In genomic region chr19:45170146-45171106, GRCh38 we compare ENCODE assay signal across 13 cellular contexts. TPM values are rescaled to one million over a fixed set of nuclear protein-coding genes. Genes with fewer than 3 reads are reported as not detected.
A peak's percentile ranks its signal among the peaks of the same experiment; 100 is the strongest.
DNase-seq lines count a peak whose midpoint lies in the region; ATAC-seq and TF ChIP-seq lines count a peak whose summit lies in the region.
"Had no signal": no experiment of that assay in that cellular context is flagged by ENCODE, and none has a peak within 500 bp of the region (broad histone marks: within the 10 kb centered on the region; RNA-seq: fewer than 3 reads in every experiment).

No MANE protein-coding gene starts in this region.

- intact Hi-C loops in heart right ventricle (cut with DNase I): loop anchor here in 1 of 10 donors (10.0 kb wide), 1 partner anchor 276 kb away; the partner anchor contains the start of gene TOMM40

- H3K27ac Mint-ChIP-seq in activated CD4-positive, alpha-beta memory T cell treated with anti-CD3 and anti-CD28 coated beads, Interleukin-2, amount 10 ng/mL, durations not matched to agents 7 days and 5 days: peak overlapping the region; percentile 99
- H3K27ac Mint-ChIP-seq: memory B cell had no signal

- TF ChIP-seq EP300 in upper lobe of left lung (IDR thresholded peaks at IDR 0.05): no peak

- POLR2A ChIA-PET in activated CD4-positive, alpha-beta memory T cell treated with anti-CD3 and anti-CD28 coated beads, Interleukin-2, amount 10 ng/mL, durations not matched to agents 7 days and 5 days (lab: Charles Lee): interaction anchor here (1.2 to 2.0 kb wide), 7 partner anchors 8 to 132 kb away, joined by 3 to 10 read pairs (median 6); partner anchors contain the start of genes BLOC1S3, CLASRP and TRAPPC6A

- H3K9me3 ChIP-seq in heart right ventricle (no peaks in the 10 kb centered on the region), right atrium auricular region (no peaks in the 10 kb centered on the region), hepatocyte (ENCODE audit: low read depth) (no peaks in the 10 kb centered on the region), upper lobe of left lung (no peaks in the 10 kb centered on the region)

- H2AFZ ChIP-seq in hepatocyte: no peak overlapping the region

- H3K4me3 Mint-ChIP-seq in activated CD4-positive, alpha-beta memory T cell treated with anti-CD3 and anti-CD28 coated beads, Interleukin-2, amount 10 ng/mL, durations not matched to agents 7 days and 5 days: peak overlapping the region; percentile 67
- H3K4me3 Mint-ChIP-seq: memory B cell had no signal

- no peaks in the 10 kb centered on the region for H3K9me3 Mint-ChIP-seq in activated CD4-positive, alpha-beta memory T cell treated with anti-CD3 and anti-CD28 coated beads, Interleukin-2, amount 10 ng/mL, durations not matched to agents 7 days and 5 days
- H3K9me3 Mint-ChIP-seq: memory B cell had no signal

- peaks cover 61% of the 10 kb centered on the region for H3K4me1 Mint-ChIP-seq in activated CD4-positive, alpha-beta memory T cell treated with anti-CD3 and anti-CD28 coated beads, Interleukin-2, amount 10 ng/mL, durations not matched to agents 7 days and 5 days

- no peak for TF ChIP-seq POLR2A in upper lobe of left lung (IDR thresholded peaks at IDR 0.05)

- H4K20me1 ChIP-seq in hepatocyte (ENCODE audit: insufficient read depth, poor library complexity, severe bottlenecking): no peaks in the 10 kb centered on the region

- no peaks in the 10 kb centered on the region for H3K27me3 ChIP-seq in heart right ventricle
- no peaks in the 10 kb centered on the region for H3K27me3 ChIP-seq in right atrium auricular region
- no peaks in the 10 kb centered on the region for H3K27me3 ChIP-seq in hepatocyte
- no peaks in the 10 kb centered on the region for H3K27me3 ChIP-seq in upper lobe of left lung

- H3K4me2 ChIP-seq in hepatocyte: no peak overlapping the region

- DNase-seq in heart right ventricle: no peak
- no peak for DNase-seq in right atrium auricular region (ENCODE audit: low spot score)
- no peak for DNase-seq in activated CD4-positive, alpha-beta memory T cell treated with anti-CD3 and anti-CD28 coated beads, Interleukin-2, amount 10 ng/mL, durations not matched to agents 7 days and 5 days
- peak; percentile 6 for DNase-seq in hepatocyte (ENCODE audit: low spot score)
- peak in 1 of 2 donors; percentile 44 for DNase-seq in upper lobe of left lung
- no peak for DNase-seq in H4 (ENCODE audit: low spot score)
- DNase-seq in NCI-H2029 treated with DMSO at 0.1 percent for 48 hours (lab: John Stamatoyannopoulos, UW): no peak
- no peak for DNase-seq in germinal center (ENCODE audit: low spot score)
- DNase-seq: H7, NCI-H1436, NCI-H446 treated with DMSO at 0.1 percent for 48 hours, nucleus accumbens had no signal

- H3K27ac ChIP-seq in heart right ventricle: peak overlapping the region in 7 of 10 donors; percentile 11 to 74 (median 35)
- no peak overlapping the region for H3K27ac ChIP-seq in right atrium auricular region
- no peak overlapping the region for H3K27ac ChIP-seq in hepatocyte
- peak overlapping the region in 3 of 4 donors; percentile 35 to 64 (median 38) for H3K27ac ChIP-seq in upper lobe of left lung

- H3K27me3 Mint-ChIP-seq in activated CD4-positive, alpha-beta memory T cell treated with anti-CD3 and anti-CD28 coated beads, Interleukin-2, amount 10 ng/mL, durations not matched to agents 7 days and 5 days: no peaks in the 10 kb centered on the region
- H3K27me3 Mint-ChIP-seq: memory B cell had no signal

- no peaks in the 10 kb centered on the region for H3K79me2 ChIP-seq in hepatocyte

- 79 to 81% methylated on average over 21 of the region's 21 CpGs for WGBS in heart right ventricle, 2 donors
- WGBS in hepatocyte (ENCODE audit: low lambda C conversion rate, missing lambda C conversion rate): 87% methylated on average over 21 of the region's 21 CpGs
- WGBS in upper lobe of left lung, 2 donors: 78 to 80% methylated on average over 15 to 19 of the region's 21 CpGs

- no peak for ATAC-seq in heart right ventricle
- no peak for ATAC-seq in upper lobe of left lung (ENCODE audit: low FRiP score in 2 of 2)

- H3K36me3 ChIP-seq in heart right ventricle: no peaks in the 10 kb centered on the region
- no peaks in the 10 kb centered on the region for H3K36me3 ChIP-seq in right atrium auricular region
- no peaks in the 10 kb centered on the region for H3K36me3 ChIP-seq in hepatocyte (replicated peaks; ENCODE audit: insufficient read depth, low read depth)
- H3K36me3 ChIP-seq in upper lobe of left lung: no peaks in the 10 kb centered on the region

- CTCF ChIA-PET in activated CD4-positive, alpha-beta memory T cell treated with anti-CD3 and anti-CD28 coated beads, Interleukin-2, amount 10 ng/mL, durations not matched to agents 7 days and 5 days (lab: Charles Lee): no interaction called here

- H3K4me3 ChIP-seq in heart right ventricle (no peak overlapping the region), right atrium auricular region (no peak overlapping the region), hepatocyte (no peak overlapping the region), upper lobe of left lung (no peak overlapping the region)

- no peaks in the 10 kb centered on the region for H3K9me2 ChIP-seq in hepatocyte (replicated peaks; ENCODE audit: insufficient read depth)

- no peaks in the 10 kb centered on the region for H3K36me3 Mint-ChIP-seq in activated CD4-positive, alpha-beta memory T cell treated with anti-CD3 and anti-CD28 coated beads, Interleukin-2, amount 10 ng/mL, durations not matched to agents 7 days and 5 days (ENCODE audit: low read depth)

- TF ChIP-seq CTCF in heart right ventricle (IDR thresholded peaks at IDR 0.05) (no peak), right atrium auricular region (IDR thresholded peaks at IDR 0.05) (no peak), hepatocyte (IDR thresholded peaks at IDR 0.05; ENCODE audit: poor library complexity) (no peak), upper lobe of left lung (IDR thresholded peaks at IDR 0.05) (no peak)

- peaks cover 0 to 46% (median 21%) of the 10 kb centered on the region in 9 donors for H3K4me1 ChIP-seq in heart right ventricle
- H3K4me1 ChIP-seq in right atrium auricular region: peaks cover 0 to 21% of the 10 kb centered on the region in 2 donors
- no peaks in the 10 kb centered on the region for H3K4me1 ChIP-seq in hepatocyte (ENCODE audit: insufficient read depth)
- peaks cover 19 to 39% (median 26%) of the 10 kb centered on the region in 4 donors for H3K4me1 ChIP-seq in upper lobe of left lung

RNA-seq across cellular contexts. Expression of gene TRAPPC6A, which starts 7.6 kb away (rescaled TPM):
- total RNA-seq in heart right ventricle (10 to 100 TPM; 14.3 to 24.9 (median 16.8) TPM), right atrium auricular region (10 to 100 TPM; 17.9 to 22.8 TPM), hepatocyte (24.6 and 25.7 TPM in 2 replicates), upper lobe of left lung (10 to 100 TPM; 10.5 to 53.3 (median 23.7) TPM)
- polyA plus RNA-seq in heart right ventricle (10 to 100 TPM; 15.9 to 18.9 TPM), hepatocyte (60.1 and 75.8 TPM in 2 replicates)
- total RNA-seq in activated CD4-positive, alpha-beta memory T cell treated with anti-CD3 and anti-CD28 coated beads, Interleukin-2, amount 10 ng/mL, durations not matched to agents 7 days and 5 days: 10 to 100 TPM; 64.4 to 65.0 TPM
- 8.9 and 14.5 TPM in 2 replicates for total RNA-seq in H4 (2014; rRNA removed; shearing (Covaris generic))

RNA-seq across cellular contexts. Expression of gene BLOC1S3, which starts 8.2 kb away (rescaled TPM):
- 1 to 10 TPM; 2.8 to 8.6 (median 4.8) TPM for total RNA-seq in heart right ventricle
- polyA plus RNA-seq in heart right ventricle: 1 to 10 TPM; 2.2 to 6.1 TPM
- 1 to 10 TPM; 5.0 to 5.6 TPM for total RNA-seq in right atrium auricular region
- total RNA-seq in activated CD4-positive, alpha-beta memory T cell treated with anti-CD3 and anti-CD28 coated beads, Interleukin-2, amount 10 ng/mL, durations not matched to agents 7 days and 5 days: 10 to 100 TPM; 16.3 to 20.4 TPM
- 8.4 and 12.5 TPM in 2 replicates for total RNA-seq in hepatocyte
- polyA plus RNA-seq in hepatocyte: 15.6 and 17.1 TPM in 2 replicates
- 10 to 100 TPM in 5 of 6 donors, 1 to 10 TPM in 1; 4.7 to 34.6 (median 18.6) TPM for total RNA-seq in upper lobe of left lung
- 2.1 and 5.3 TPM in 2 replicates for total RNA-seq in H4 (2014; rRNA removed; shearing (Covaris generic))

RNA-seq across cellular contexts. Expression of gene NKPD1, which starts 9.6 kb away (rescaled TPM):
- total RNA-seq in heart right ventricle (under 1 TPM in 3 of 10 donors, not detected in 7; 0.06 to 0.09 (median 0.07) TPM), right atrium auricular region (under 1 TPM; 0.16 to 0.22 TPM), hepatocyte (0.08 and 0.27 TPM in 2 replicates), upper lobe of left lung (under 1 TPM in 5 of 6 donors, not detected in 1; under 0.01 to 1.00 (median 0.17) TPM)
- polyA plus RNA-seq in heart right ventricle (under 1 TPM; 0.06 to 0.07 TPM), hepatocyte (0.50 and 0.60 TPM in 2 replicates)
- total RNA-seq in activated CD4-positive, alpha-beta memory T cell treated with anti-CD3 and anti-CD28 coated beads, Interleukin-2, amount 10 ng/mL, durations not matched to agents 7 days and 5 days: under 1 TPM; 0.10 to 0.15 TPM
- 0.19 TPM in 1 of 2 replicates, not detected in the other for total RNA-seq in H4 (2014; rRNA removed; shearing (Covaris generic))

Comparison
In these comparisons a context has a peak if more than half of its experiments do, and no peak if none do; other contexts are left out.
1. H3K27ac ChIP-seq: peak in heart right ventricle (7 of 10) and upper lobe of left lung (3 of 4); none in right atrium auricular region (0 of 2) and hepatocyte (single experiment).